ENCODE assay signal across 8 cellular contexts in genomic region chr14:89618821-89619551, GRCh38.
A peak's percentile ranks its signal among the peaks of the same experiment; 100 is the strongest.
DNase-seq lines count a peak whose midpoint lies in the region; ATAC-seq and TF ChIP-seq lines count a peak whose summit lies in the region.

No MANE protein-coding gene starts in this region.

- peak; percentile 67 for DNase-seq in Ammon's horn (ENCODE audit: low spot score)
- peak; percentile 94 for DNase-seq in NCI-H69 (lab: John Stamatoyannopoulos, UW)
- DNase-seq in activated CD8-positive, alpha-beta T cell treated with anti-CD3 and anti-CD28 coated beads for 36 hours: peak; percentile 74
- DNase-seq in effector memory CD8-positive, alpha-beta T cell: peak; percentile 60 to 64 (median 62)
- peak; percentile 60 to 75 for DNase-seq in memory B cell (ENCODE audit: low spot score in 2 of 2)
- peak; percentile 32 for DNase-seq in stimulated activated CD8-positive, alpha-beta memory T cell treated with anti-CD3 and anti-CD28 coated beads, Interleukin-15, amount 100 ng/mL, for 1 hour (ENCODE audit: low read depth)

- ATAC-seq in GM18909 (IDR thresholded peaks at IDR 0.05; ENCODE audit: poor library complexity, unreplicated experiment) (peak; percentile 77), HG03108 (IDR thresholded peaks at IDR 0.05; ENCODE audit: unreplicated experiment) (peak; percentile 58), memory B cell (ENCODE audit: low read depth) (peak; percentile 75)
- peak; percentile 33 for ATAC-seq in activated CD8-positive, alpha-beta T cell treated with anti-CD3 and anti-CD28 coated beads for 36 hours
- ATAC-seq in effector memory CD8-positive, alpha-beta T cell (replicated peaks): peak; percentile 52

- POLR2A ChIA-PET in activated CD8-positive, alpha-beta T cell treated with anti-CD3 and anti-CD28 coated beads for 36 hours (lab: Charles Lee): interaction anchor here (0.7 to 6.3 kb wide), 26 partner anchors 9 to 203 kb away, joined by 3 to 34 read pairs (median 4); no protein-coding TSS in a partner anchor

- no peaks in the 10 kb centered on the region for H3K9me3 Mint-ChIP-seq in activated CD8-positive, alpha-beta T cell treated with anti-CD3 and anti-CD28 coated beads for 36 hours
- no peaks in the 10 kb centered on the region for H3K9me3 Mint-ChIP-seq in effector memory CD8-positive, alpha-beta T cell
- no peaks in the 10 kb centered on the region for H3K9me3 Mint-ChIP-seq in memory B cell

- CTCF ChIA-PET in activated CD8-positive, alpha-beta T cell treated with anti-CD3 and anti-CD28 coated beads for 36 hours (lab: Charles Lee): interaction anchor here (0.6 to 2.7 kb wide), 7 partner anchors 22 to 293 kb away, joined by 3 to 9 read pairs (median 3); no protein-coding TSS in a partner anchor

- H3K4me3 Mint-ChIP-seq in activated CD8-positive, alpha-beta T cell treated with anti-CD3 and anti-CD28 coated beads for 36 hours: peak overlapping the region; percentile 90
- H3K4me3 Mint-ChIP-seq in effector memory CD8-positive, alpha-beta T cell: peak overlapping the region; percentile 90 to 92
- H3K4me3 Mint-ChIP-seq in memory B cell: peak overlapping the region; percentile 93

- TF ChIP-seq CTCF in activated CD8-positive, alpha-beta T cell treated with anti-CD3 and anti-CD28 coated beads for 36 hours (IDR thresholded peaks at IDR 0.05): no peak

- H3K27ac Mint-ChIP-seq in activated CD8-positive, alpha-beta T cell treated with anti-CD3 and anti-CD28 coated beads for 36 hours: peak overlapping the region; percentile 98
- H3K27ac Mint-ChIP-seq in effector memory CD8-positive, alpha-beta T cell: peak overlapping the region; percentile 95 to 98
- H3K27ac Mint-ChIP-seq in memory B cell: peak overlapping the region; percentile 94

- peaks cover 65% of the 10 kb centered on the region for H3K4me1 Mint-ChIP-seq in activated CD8-positive, alpha-beta T cell treated with anti-CD3 and anti-CD28 coated beads for 36 hours (ENCODE audit: low read depth)
- peaks cover 51 to 59% of the 10 kb centered on the region in 2 donors for H3K4me1 Mint-ChIP-seq in effector memory CD8-positive, alpha-beta T cell (ENCODE audit: low read depth in 2 of 2)
- peaks cover 36% of the 10 kb centered on the region for H3K4me1 Mint-ChIP-seq in memory B cell

- intact Hi-C loops in activated CD8-positive, alpha-beta T cell treated with anti-CD3 and anti-CD28 coated beads for 36 hours (cut with micrococcal nuclease): loop anchor here (5.0 kb wide), 4 partner anchors 148 to 338 kb away; partner anchors contain the start of genes FOXN3 and TDP1

- peaks cover 13% of the 10 kb centered on the region for H3K36me3 Mint-ChIP-seq in activated CD8-positive, alpha-beta T cell treated with anti-CD3 and anti-CD28 coated beads for 36 hours (ENCODE audit: low read depth)
- H3K36me3 Mint-ChIP-seq in effector memory CD8-positive, alpha-beta T cell (ENCODE audit: insufficient read depth): peaks cover 31% of the 10 kb centered on the region
- no peaks in the 10 kb centered on the region for H3K36me3 Mint-ChIP-seq in memory B cell

- no peaks in the 10 kb centered on the region for H3K27me3 Mint-ChIP-seq in activated CD8-positive, alpha-beta T cell treated with anti-CD3 and anti-CD28 coated beads for 36 hours
- no peaks in the 10 kb centered on the region for H3K27me3 Mint-ChIP-seq in effector memory CD8-positive, alpha-beta T cell
- H3K27me3 Mint-ChIP-seq in memory B cell: no peaks in the 10 kb centered on the region

Comparison
In these comparisons a context has a peak if more than half of its experiments do, and no peak if none do; other contexts are left out.
1. Peak in every context shown above with its lines: DNase-seq and ATAC-seq.
2. DNase-seq: peak in every context shown above with its lines; median percentile 94 in NCI-H69; 74 in activated CD8-positive, alpha-beta T cell treated with anti-CD3 and anti-CD28 coated beads for 36 hours; 68 in memory B cell; 67 in Ammon's horn; 62 in effector memory CD8-positive, alpha-beta T cell; 32 in stimulated activated CD8-positive, alpha-beta memory T cell treated with anti-CD3 and anti-CD28 coated beads, Interleukin-15, amount 100 ng/mL, for 1 hour.